In genomic region chr4:164134388-164134787, GRCh38 we compare ENCODE assay signal across 29 cellular contexts.
"Had no signal": no experiment of that assay in that cellular context is flagged by ENCODE, and none has a peak within 500 bp of the region (broad histone marks: within the 10 kb centered on the region; RNA-seq: fewer than 3 reads in every experiment).

No MANE protein-coding gene starts in this region.

- H3K4me3 Mint-ChIP-seq: naive thymus-derived CD8-positive, alpha-beta T cell; natural killer cell treated with Interleukin-12 subunit alpha and Interleukin-12 subunit beta and Interleukin-15 and Interleukin-18, amount 100 ng/mL, for 72 hours; nephron progenitor cell; neural crest cell; stimulated activated effector memory CD8-positive, alpha-beta T cell treated with anti-CD3 and anti-CD28 coated beads, Interleukin-12 subunit alpha, Interleukin-12 subunit beta, amount 100 ng/mL, for 72 hours; stimulated activated naive B cell treated with anti-CD40 and anti-IgM and Interleukin-4, amounts not matched to agents 10 μg/mL and 1 μg/mL and 100 μg/mL, for 72 hours; stimulated activated naive CD8-positive, alpha-beta T cell treated with anti-CD3 and anti-CD28 coated beads, Interleukin-15, Interleukin-2, amounts not matched to agents 100 ng/mL and 50 ng/mL, for 24 hours had no signal

- H3K4me3 ChIP-seq: pancreas, psoas muscle, skin epidermis, smooth muscle cell, spleen, stomach, thoracic aorta, thyroid gland, tibial nerve, upper lobe of left lung, vagina had no signal

- H3K4me2 ChIP-seq: smooth muscle cell had no signal

- H3K36me3 ChIP-seq: neutrophil, pancreas, spleen, stomach, thoracic aorta, thyroid gland, tibial nerve, upper lobe of left lung, vagina had no signal

- H3K27ac Mint-ChIP-seq: naive thymus-derived CD8-positive, alpha-beta T cell; natural killer cell treated with Interleukin-12 subunit alpha and Interleukin-12 subunit beta and Interleukin-15 and Interleukin-18, amount 100 ng/mL, for 72 hours; nephron progenitor cell; progenitor cell of endocrine pancreas; stimulated activated effector memory CD8-positive, alpha-beta T cell treated with anti-CD3 and anti-CD28 coated beads, Interleukin-12 subunit alpha, Interleukin-12 subunit beta, amount 100 ng/mL, for 72 hours; stimulated activated naive B cell treated with anti-CD40 and anti-IgM and Interleukin-4, amounts not matched to agents 10 μg/mL and 1 μg/mL and 100 μg/mL, for 72 hours; stimulated activated naive CD8-positive, alpha-beta T cell treated with anti-CD3 and anti-CD28 coated beads, Interleukin-15, Interleukin-2, amounts not matched to agents 100 ng/mL and 50 ng/mL, for 24 hours had no signal

- FAIRE-seq: pancreas, urothelium cell line had no signal

- H3K27me3 ChIP-seq: neutrophil, pancreas, spleen, stomach, thyroid gland, tibial nerve, upper lobe of left lung, vagina had no signal

- H3K4me1 ChIP-seq: pancreas, psoas muscle, spleen, stomach, thyroid gland, tibial nerve, upper lobe of left lung, vagina had no signal

- H3K9me3 Mint-ChIP-seq: neural crest cell; stimulated activated naive B cell treated with anti-CD40 and anti-IgM and Interleukin-4, amounts not matched to agents 10 μg/mL and 1 μg/mL and 100 μg/mL, for 72 hours; stimulated activated naive CD8-positive, alpha-beta T cell treated with anti-CD3 and anti-CD28 coated beads, Interleukin-15, Interleukin-2, amounts not matched to agents 100 ng/mL and 50 ng/mL, for 24 hours had no signal

- H3K9me3 ChIP-seq: neutrophil, pancreas, psoas muscle, spleen, stomach, thoracic aorta, thyroid gland, tibial nerve, upper lobe of left lung, vagina had no signal

- H3K27ac ChIP-seq: neutrophil, pancreas, psoas muscle, skin epidermis, spleen, stomach, thoracic aorta, thyroid gland, tibial nerve, upper lobe of left lung, vagina had no signal

- H3K36me3 Mint-ChIP-seq: naive thymus-derived CD8-positive, alpha-beta T cell; natural killer cell treated with Interleukin-12 subunit alpha and Interleukin-12 subunit beta and Interleukin-15 and Interleukin-18, amount 100 ng/mL, for 72 hours; stimulated activated effector memory CD8-positive, alpha-beta T cell treated with anti-CD3 and anti-CD28 coated beads, Interleukin-12 subunit alpha, Interleukin-12 subunit beta, amount 100 ng/mL, for 72 hours; stimulated activated naive B cell treated with anti-CD40 and anti-IgM and Interleukin-4, amounts not matched to agents 10 μg/mL and 1 μg/mL and 100 μg/mL, for 72 hours had no signal

- ATAC-seq: naive thymus-derived CD8-positive, alpha-beta T cell; natural killer cell treated with Interleukin-12 subunit alpha and Interleukin-12 subunit beta and Interleukin-15 and Interleukin-18, amount 100 ng/mL, for 72 hours; pancreas; psoas muscle; right cardiac atrium; sciatic nerve; stimulated activated effector memory CD8-positive, alpha-beta T cell treated with anti-CD3 and anti-CD28 coated beads, Interleukin-12 subunit alpha, Interleukin-12 subunit beta, amount 100 ng/mL, for 72 hours; stimulated activated naive B cell treated with anti-CD40 and anti-IgM and Interleukin-4, amounts not matched to agents 10 μg/mL and 1 μg/mL and 100 μg/mL, for 72 hours had no signal

- DNase-seq: naive thymus-derived CD8-positive, alpha-beta T cell; nephron progenitor cell; nucleus accumbens; pancreas; psoas muscle; right cardiac atrium; spleen; stimulated activated CD4-positive, alpha-beta T cell treated with anti-CD3 and anti-CD28 coated beads, Interleukin-12 subunit alpha, Interleukin-12 subunit beta, amount 100 ng/mL, for 4 hours; stimulated activated CD4-positive, alpha-beta T cell treated with anti-CD3 and anti-CD28 coated beads, Interleukin-1b, Interleukin-23, amount 100 ng/mL, for 48 hours; stimulated activated CD4-positive, alpha-beta T cell treated with anti-CD3 and anti-CD28 coated beads, Interleukin-4, amount 100 ng/mL, for 24 hours; stimulated activated naive B cell treated with anti-CD40 and anti-IgM and Interleukin-4, amounts not matched to agents 10 μg/mL and 1 μg/mL and 100 μg/mL, for 72 hours; stimulated activated naive CD4-positive, alpha-beta T cell treated with Interleukin-2 at 50 U/mL for 16 hours; stomach; thyroid gland; trophoblast cell; upper lobe of left lung had no signal

- H3K27me3 Mint-ChIP-seq: natural killer cell treated with Interleukin-12 subunit alpha and Interleukin-12 subunit beta and Interleukin-15 and Interleukin-18, amount 100 ng/mL, for 72 hours; progenitor cell of endocrine pancreas; stimulated activated naive B cell treated with anti-CD40 and anti-IgM and Interleukin-4, amounts not matched to agents 10 μg/mL and 1 μg/mL and 100 μg/mL, for 72 hours; stimulated activated naive CD8-positive, alpha-beta T cell treated with anti-CD3 and anti-CD28 coated beads, Interleukin-15, Interleukin-2, amounts not matched to agents 100 ng/mL and 50 ng/mL, for 24 hours had no signal

- H3K4me1 Mint-ChIP-seq: naive thymus-derived CD8-positive, alpha-beta T cell; nephron progenitor cell; neural crest cell; stimulated activated effector memory CD8-positive, alpha-beta T cell treated with anti-CD3 and anti-CD28 coated beads, Interleukin-12 subunit alpha, Interleukin-12 subunit beta, amount 100 ng/mL, for 72 hours; stimulated activated naive B cell treated with anti-CD40 and anti-IgM and Interleukin-4, amounts not matched to agents 10 μg/mL and 1 μg/mL and 100 μg/mL, for 72 hours had no signal
